In the genomic region with DNA sequence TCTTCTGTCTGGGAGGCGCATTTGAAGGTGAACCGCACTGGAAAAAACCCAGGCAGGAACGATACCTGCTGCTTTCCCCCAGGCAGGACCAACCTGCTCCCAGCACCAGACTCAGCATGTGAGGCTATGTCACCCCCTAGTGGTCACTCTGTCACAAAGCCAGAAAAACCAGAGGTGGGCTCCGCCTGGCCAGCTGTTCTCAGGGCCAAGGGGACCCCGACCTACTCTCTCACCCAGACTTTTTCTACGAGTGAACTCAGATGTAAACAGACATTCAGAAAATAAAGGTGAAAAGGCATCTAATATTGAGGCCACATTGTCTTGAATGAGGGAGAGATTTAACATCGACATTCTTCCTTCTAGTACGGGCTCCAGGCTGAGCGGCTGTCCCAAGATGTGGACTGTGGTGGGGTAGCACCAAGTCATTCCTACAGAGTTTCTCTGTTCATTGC, we compare ENCODE assay signal across 8 cellular contexts.
DNase-seq lines count a peak whose midpoint lies in the region; ATAC-seq and TF ChIP-seq lines count a peak whose summit lies in the region.

No MANE protein-coding gene starts in this region.

- no peak overlapping the region for H3K27ac ChIP-seq in endodermal cell (ENCODE audit: low read depth, low read length)

- ATAC-seq in activated CD8-positive, alpha-beta T cell treated with anti-CD3 and anti-CD28 coated beads for 36 hours: peak; percentile 55
- no peak for ATAC-seq in HG02870 (IDR thresholded peaks at IDR 0.05; ENCODE audit: unreplicated experiment)

- no peaks in the 10 kb centered on the region for H3K27me3 Mint-ChIP-seq in activated CD8-positive, alpha-beta T cell treated with anti-CD3 and anti-CD28 coated beads for 36 hours
- peaks cover 15% of the 10 kb centered on the region for H3K27me3 Mint-ChIP-seq in endodermal cell (ENCODE audit: insufficient read depth)

- no peak overlapping the region for H3K9ac ChIP-seq in endodermal cell (ENCODE audit: extremely low read depth, low read length, poor library complexity, severe bottlenecking)

- CTCF ChIA-PET in activated CD8-positive, alpha-beta T cell treated with anti-CD3 and anti-CD28 coated beads for 36 hours (lab: Charles Lee): interaction anchor here (0.5 to 8.1 kb wide), 39 partner anchors 8 to 947 kb away, joined by 3 to 87 read pairs (median 4); a partner anchor contains a TSS

- H3K27ac Mint-ChIP-seq in activated CD8-positive, alpha-beta T cell treated with anti-CD3 and anti-CD28 coated beads for 36 hours: no peak overlapping the region
- H3K27ac Mint-ChIP-seq in endodermal cell: no peak overlapping the region

- TF ChIP-seq CTCF in HFF-Myc (IDR thresholded peaks at IDR 0.05; ENCODE audit: low read depth, low read length, missing control alignments): peak; percentile 90
- TF ChIP-seq CTCF in activated CD8-positive, alpha-beta T cell treated with anti-CD3 and anti-CD28 coated beads for 36 hours (IDR thresholded peaks at IDR 0.05): peak; percentile 97
- peak; percentile 92 for TF ChIP-seq CTCF in endodermal cell (conservative IDR thresholded peaks at IDR 0.05)

- H3K36me3 Mint-ChIP-seq in activated CD8-positive, alpha-beta T cell treated with anti-CD3 and anti-CD28 coated beads for 36 hours (ENCODE audit: low read depth): no peaks in the 10 kb centered on the region
- H3K36me3 Mint-ChIP-seq in endodermal cell (ENCODE audit: low read depth): no peaks in the 10 kb centered on the region

- H3K4me3 Mint-ChIP-seq in activated CD8-positive, alpha-beta T cell treated with anti-CD3 and anti-CD28 coated beads for 36 hours: no peak overlapping the region
- H3K4me3 Mint-ChIP-seq in endodermal cell: no peak overlapping the region

- WGBS in endodermal cell (ENCODE audit: insufficient coverage in 1 of 2, insufficient read length in 1 of 2), 2 experiments: 64 to 68% methylated on average over 7 to 9 of the region's 9 CpGs

- no peaks in the 10 kb centered on the region for H3K27me3 ChIP-seq in endodermal cell (ENCODE audit: control insufficient read depth, insufficient read depth, low read length, poor library complexity, severe bottlenecking)

- no peaks in the 10 kb centered on the region for H3K36me3 ChIP-seq in endodermal cell (ENCODE audit: control insufficient read depth, insufficient read depth, low read length)

- peaks cover 24% of the 10 kb centered on the region for H3K4me1 Mint-ChIP-seq in activated CD8-positive, alpha-beta T cell treated with anti-CD3 and anti-CD28 coated beads for 36 hours (ENCODE audit: low read depth)
- H3K4me1 Mint-ChIP-seq in endodermal cell: peaks cover 14% of the 10 kb centered on the region

- H3K9me3 Mint-ChIP-seq in activated CD8-positive, alpha-beta T cell treated with anti-CD3 and anti-CD28 coated beads for 36 hours: no peaks in the 10 kb centered on the region
- H3K9me3 Mint-ChIP-seq in endodermal cell: no peaks in the 10 kb centered on the region

- POLR2A ChIA-PET in activated CD8-positive, alpha-beta T cell treated with anti-CD3 and anti-CD28 coated beads for 36 hours (lab: Charles Lee): interaction anchor here (1.6 kb wide), 1 partner anchor 14 kb away, joined by 7 read pairs; no protein-coding TSS in a partner anchor

- peak; percentile 10 for DNase-seq in DMS153 treated with DMSO at 0.1 percent for 48 hours (lab: John Stamatoyannopoulos, UW; ENCODE audit: unreplicated experiment)
- DNase-seq in HFF-Myc (ENCODE audit: extremely low read depth, low read depth): peak; percentile 32
- DNase-seq in NCI-H345 (lab: John Stamatoyannopoulos, UW): peak; percentile 67
- DNase-seq in activated CD8-positive, alpha-beta T cell treated with anti-CD3 and anti-CD28 coated beads for 36 hours: peak; percentile 66
- peak; percentile 92 for DNase-seq in endodermal cell
- peak; percentile 49 for DNase-seq in midbrain (lab: John Stamatoyannopoulos, UW)
- DNase-seq in superior temporal gyrus (ENCODE audit: extremely low spot score): peak; percentile 76

- no peaks in the 10 kb centered on the region for H3K4me1 ChIP-seq in endodermal cell (ENCODE audit: control insufficient read depth, insufficient read depth, low read length)

- intact Hi-C loops in activated CD8-positive, alpha-beta T cell treated with anti-CD3 and anti-CD28 coated beads for 36 hours (cut with micrococcal nuclease): loop anchor here (5.0 kb wide), 1 partner anchor 192 kb away; no protein-coding TSS in a partner anchor

- H3K4me3 ChIP-seq in HFF-Myc (replicated peaks; ENCODE audit: low read depth, low read length): no peak overlapping the region
- H3K4me3 ChIP-seq in endodermal cell (ENCODE audit: low read length): no peak overlapping the region

- no peaks in the 10 kb centered on the region for H3K9me3 ChIP-seq in endodermal cell (ENCODE audit: control insufficient read depth, low read length)

Comparison
In these comparisons a context has a peak if more than half of its experiments do, and no peak if none do; other contexts are left out.
1. DNase-seq: peak in every context shown above with its lines; median percentile 92 in endodermal cell; 76 in superior temporal gyrus; 67 in NCI-H345; 66 in activated CD8-positive, alpha-beta T cell treated with anti-CD3 and anti-CD28 coated beads for 36 hours; 49 in midbrain; 32 in HFF-Myc; 10 in DMS153 treated with DMSO at 0.1 percent for 48 hours.